9 cellular contexts compared by ENCODE assay signal in genomic region chr14:100341301-100342031, GRCh38. TPM values are rescaled to one million over a fixed set of nuclear protein-coding genes. Genes with fewer than 3 reads are reported as not detected.
DNase-seq lines count a peak whose midpoint lies in the region; ATAC-seq and TF ChIP-seq lines count a peak whose summit lies in the region.
"Had no signal": no experiment of that assay in that cellular context is flagged by ENCODE, and none has a peak within 500 bp of the region (broad histone marks: within the 10 kb centered on the region; RNA-seq: fewer than 3 reads in every experiment).

No MANE protein-coding gene starts in this region.

- WGBS in sigmoid colon, 2 donors = 44 to 68% methylated on average over 8 of the region's 8 CpGs
- 63% methylated on average over 8 of the region's 8 CpGs for WGBS in prostate gland

- H3K27me3 ChIP-seq in sigmoid colon (no peaks in the 10 kb centered on the region), prostate gland (replicated peaks; ENCODE audit: insufficient read depth) (no peaks in the 10 kb centered on the region)

- ATAC-seq in activated CD4-positive, CD25-positive, alpha-beta regulatory T cell treated with anti-CD3 and anti-CD28 coated beads, Interleukin-2, amount 50 U/mL, for 24 hours = peak; percentile 32 to 46
- no peak for ATAC-seq in GM19467 (IDR thresholded peaks at IDR 0.05; ENCODE audit: unreplicated experiment)

- no peak for DNase-seq in activated CD4-positive, CD25-positive, alpha-beta regulatory T cell treated with anti-CD3 and anti-CD28 coated beads, Interleukin-2, amount 50 U/mL, for 72 hours
- DNase-seq in HK-2 (ENCODE audit: unreplicated experiment) (peak; percentile 37), head of caudate nucleus (peak in 28 of 42 donors; percentile 10 to 63 (median 32)), sigmoid colon (no peak), prostate gland (ENCODE audit: low spot score) (no peak)
- peak; percentile 51 for DNase-seq in activated CD8-positive, alpha-beta memory T cell treated with anti-CD3 and anti-CD28 coated beads, Interleukin-2, amount 50 U/mL, for 48 hours

- peak overlapping the region; percentile 53 to 83 (median 70) for H3K27ac ChIP-seq in sigmoid colon
- H3K27ac ChIP-seq in prostate gland = no peak overlapping the region
- H3K27ac ChIP-seq: C4-2B had no signal

- TF ChIP-seq POLR2A in sigmoid colon (IDR thresholded peaks at IDR 0.05) (no peak), prostate gland (IDR thresholded peaks at IDR 0.05) (no peak)

- no peak for TF ChIP-seq CTCF in sigmoid colon (IDR thresholded peaks at IDR 0.05)
- TF ChIP-seq CTCF in prostate gland (IDR thresholded peaks at IDR 0.05) = no peak

- intact Hi-C loops in head of caudate nucleus (cut with DNase I) (no loop called here), sigmoid colon (cut with DNase I) (no loop called here), prostate gland (cut with DNase I) (no loop called here)

- H3K4me3 ChIP-seq in sigmoid colon = no peak overlapping the region
- H3K4me3 ChIP-seq in prostate gland = no peak overlapping the region

- H3K36me3 ChIP-seq in sigmoid colon = peaks cover 0 to 53% (median 14%) of the 10 kb centered on the region in 4 donors
- peaks cover 0 to 3% of the 10 kb centered on the region in 2 donors for H3K36me3 ChIP-seq in prostate gland

- no peaks in the 10 kb centered on the region for H3K9me3 ChIP-seq in sigmoid colon
- H3K9me3 ChIP-seq in prostate gland = no peaks in the 10 kb centered on the region

- peak in 2 of 4 donors; percentile 32 to 91 for TF ChIP-seq EP300 in sigmoid colon (IDR thresholded peaks at IDR 0.05)

- H3K4me1 ChIP-seq in sigmoid colon (peaks cover 0 to 23% (median 16%) of the 10 kb centered on the region in 4 donors), prostate gland (replicated peaks) (no peaks in the 10 kb centered on the region)

RNA-seq across cellular contexts. Expression of gene SLC25A47, which starts 18.3 kb away (rescaled TPM):
- total RNA-seq in sigmoid colon = not detected
- under 1 TPM in 1 of 3 donors, not detected in 2; 0.22 TPM for polyA plus RNA-seq in sigmoid colon
- under 1 TPM in 1 of 2 donors, not detected in 1; 0.51 TPM for total RNA-seq in prostate gland

RNA-seq across cellular contexts. Expression of gene WDR25, which starts 34.8 kb away (rescaled TPM):
- 10 to 100 TPM in 3 of 4 donors, 1 to 10 TPM in 1; 8.7 to 21.0 (median 11.5) TPM for total RNA-seq in sigmoid colon
- polyA plus RNA-seq in sigmoid colon = 1 to 10 TPM; 6.9 to 9.6 (median 7.3) TPM
- total RNA-seq in prostate gland = 10 to 100 TPM; 20.2 to 22.2 TPM

RNA-seq across cellular contexts. Expression of gene SLC25A29, which starts 35.2 kb away (rescaled TPM):
- 10 to 100 TPM; 18.5 to 40.4 (median 33.4) TPM for total RNA-seq in sigmoid colon
- polyA plus RNA-seq in sigmoid colon = 10 to 100 TPM in 1 of 3 donors, 1 to 10 TPM in 2; 3.0 to 26.7 (median 3.7) TPM
- total RNA-seq in prostate gland = 100 to 1,000 TPM; 147 to 169 TPM

Comparison
In these comparisons a context has a peak if more than half of its experiments do, and no peak if none do; other contexts are left out.
1. DNase-seq: peak in HK-2 (single experiment), activated CD8-positive, alpha-beta memory T cell treated with anti-CD3 and anti-CD28 coated beads, Interleukin-2, amount 50 U/mL, for 48 hours (single experiment) and head of caudate nucleus (28 of 42); none in activated CD4-positive, CD25-positive, alpha-beta regulatory T cell treated with anti-CD3 and anti-CD28 coated beads, Interleukin-2, amount 50 U/mL, for 72 hours (single experiment), sigmoid colon (single experiment) and prostate gland (single experiment).
2. H3K27ac ChIP-seq: peak in sigmoid colon (4 of 4); none in prostate gland (0 of 2).